Comparison of ENCODE assay signal across 8 cellular contexts in genomic region chr2:239465017-239466001, GRCh38.
DNase-seq lines count a peak whose midpoint lies in the region; ATAC-seq and TF ChIP-seq lines count a peak whose summit lies in the region.

No MANE protein-coding gene starts in this region.

- H3K36me3 ChIP-seq in DND-41 (ENCODE audit: insufficient read depth, low read length) (no peaks in the 10 kb centered on the region), fibroblast of lung (ENCODE audit: control insufficient read depth, insufficient read depth, low read length) (no peaks in the 10 kb centered on the region), H7 (replicated peaks; ENCODE audit: control insufficient read depth, insufficient read depth, low read length) (no peaks in the 10 kb centered on the region), SJCRH30 (no peaks in the 10 kb centered on the region)

- DNase-seq in DND-41, result peak; percentile 37
- DNase-seq in NCI-H460 (ENCODE audit: extremely low read depth, low read depth), result peak; percentile 8
- DNase-seq in fibroblast of lung (ENCODE audit: low read depth in 2 of 2), result peak; percentile 13 to 27
- DNase-seq in posterior cingulate gyrus, result peak; percentile 58 to 97 (median 84)
- no peak for DNase-seq in NCI-H2107 treated with DMSO at 0.1 percent for 48 hours (lab: John Stamatoyannopoulos, UW; ENCODE audit: unreplicated experiment)
- no peak for DNase-seq in H7
- no peak for DNase-seq in SJCRH30

- H3K79me2 ChIP-seq in DND-41 (ENCODE audit: insufficient read depth, low read length) (no peaks in the 10 kb centered on the region), fibroblast of lung (ENCODE audit: control insufficient read depth, insufficient read depth, low read length) (no peaks in the 10 kb centered on the region)

- no peak overlapping the region for H3K9ac ChIP-seq in DND-41 (ENCODE audit: low read depth, low read length)
- no peak overlapping the region for H3K9ac ChIP-seq in fibroblast of lung (ENCODE audit: insufficient read depth, low read length)

- H3K27ac Mint-ChIP-seq in activated T-helper 17 cell treated with anti-CD3 and anti-CD28 coated beads, Interleukin-2, amount 50 U/mL, for 72 hours, result no peak overlapping the region

- H3K27me3 ChIP-seq in DND-41 (ENCODE audit: insufficient read depth, low read length, poor library complexity) (no peaks in the 10 kb centered on the region), fibroblast of lung (ENCODE audit: control insufficient read depth, insufficient read depth, low read length) (no peaks in the 10 kb centered on the region), H7 (ENCODE audit: control insufficient read depth, insufficient read depth, low read length) (no peaks in the 10 kb centered on the region), SJCRH30 (0 out of 2 replicates have a peak, but pooled peaks cover 6% of the 10 kb centered on the region)

- intact Hi-C loops in posterior cingulate gyrus (cut with DNase I), result no loop called here

- H3K4me2 ChIP-seq in DND-41 (ENCODE audit: insufficient read depth, low read length), result no peak overlapping the region
- no peak overlapping the region for H3K4me2 ChIP-seq in fibroblast of lung (ENCODE audit: extremely low read depth, insufficient read depth, low read length)

- H3K4me1 Mint-ChIP-seq in activated T-helper 17 cell treated with anti-CD3 and anti-CD28 coated beads, Interleukin-2, amount 50 U/mL, for 72 hours, result no peaks in the 10 kb centered on the region

- H2AFZ ChIP-seq in DND-41 (ENCODE audit: low read depth, low read length) (no peak overlapping the region), fibroblast of lung (ENCODE audit: low read length) (no peak overlapping the region)

- H3K4me3 ChIP-seq in DND-41 (ENCODE audit: low read depth in 1 of 2, low read length in 2 of 2), result no peak overlapping the region
- H3K4me3 ChIP-seq in fibroblast of lung (replicated peaks in 1 of 4; ENCODE audit: control extremely low read depth in 1 of 4, insufficient read depth in 1 of 4, low read depth in 3 of 4, low read length in 4 of 4), result no peak overlapping the region
- H3K4me3 ChIP-seq in H7 (ENCODE audit: insufficient read depth, low read depth, low read length), result no peak overlapping the region
- H3K4me3 ChIP-seq in SJCRH30, result no peak overlapping the region

- H3K36me3 Mint-ChIP-seq in activated T-helper 17 cell treated with anti-CD3 and anti-CD28 coated beads, Interleukin-2, amount 50 U/mL, for 72 hours (ENCODE audit: low read depth), result no peaks in the 10 kb centered on the region

- no peaks in the 10 kb centered on the region for H3K9me3 Mint-ChIP-seq in activated T-helper 17 cell treated with anti-CD3 and anti-CD28 coated beads, Interleukin-2, amount 50 U/mL, for 72 hours

- TF ChIP-seq CTCF in DND-41 (IDR thresholded peaks at IDR 0.05; ENCODE audit: borderline replicate concordance, extremely low read depth, low read length, poor library complexity, severe bottlenecking), result no peak
- no peak for TF ChIP-seq CTCF in fibroblast of lung (conservative IDR thresholded peaks at IDR 0.05 in 1 of 2, IDR thresholded peaks at IDR 0.05 in 1 of 2; ENCODE audit: low read depth in 1 of 2, low read length in 2 of 2)

- H3K27ac ChIP-seq in DND-41 (ENCODE audit: low read length), result no peak overlapping the region
- H3K27ac ChIP-seq in fibroblast of lung (ENCODE audit: insufficient read depth, low read length), result no peak overlapping the region
- no peak overlapping the region for H3K27ac ChIP-seq in SJCRH30

- H3K4me1 ChIP-seq in DND-41 (ENCODE audit: insufficient read depth, low read length) (0 out of 2 replicates have a peak, but pooled peaks cover 3% of the 10 kb centered on the region), fibroblast of lung (ENCODE audit: control insufficient read depth, extremely low read depth, insufficient read depth, low read length) (no peaks in the 10 kb centered on the region), SJCRH30 (no peaks in the 10 kb centered on the region)

- H4K20me1 ChIP-seq in DND-41 (ENCODE audit: insufficient read depth, low read length) (no peaks in the 10 kb centered on the region), fibroblast of lung (ENCODE audit: control insufficient read depth, extremely low read depth, insufficient read depth, low read length) (no peaks in the 10 kb centered on the region)

- H3K9me3 ChIP-seq in DND-41 (ENCODE audit: insufficient read depth, low read length, severe bottlenecking) (no peaks in the 10 kb centered on the region), fibroblast of lung (ENCODE audit: control insufficient read depth, insufficient read depth, low read depth, low read length) (no peaks in the 10 kb centered on the region), SJCRH30 (replicated peaks) (no peaks in the 10 kb centered on the region)

- peak; percentile 49; the same call in 1 of the 3 replicates for ATAC-seq in DND-41 (ENCODE audit: insufficient read depth, low read depth)
- ATAC-seq in activated T-helper 17 cell treated with anti-CD3 and anti-CD28 coated beads, Interleukin-2, amount 50 U/mL, for 72 hours (replicated peaks), result no peak

- no peak overlapping the region for H3K4me3 Mint-ChIP-seq in activated T-helper 17 cell treated with anti-CD3 and anti-CD28 coated beads, Interleukin-2, amount 50 U/mL, for 72 hours

- no peaks in the 10 kb centered on the region for H3K27me3 Mint-ChIP-seq in activated T-helper 17 cell treated with anti-CD3 and anti-CD28 coated beads, Interleukin-2, amount 50 U/mL, for 72 hours

Comparison
In these comparisons a context has a peak if more than half of its experiments do, and no peak if none do; other contexts are left out.
1. DNase-seq: peak in DND-41 (single experiment), NCI-H460 (single experiment), fibroblast of lung (2 of 2) and posterior cingulate gyrus (10 of 10); none in NCI-H2107 treated with DMSO at 0.1 percent for 48 hours (single experiment), H7 (single experiment) and SJCRH30 (0 of 2).